ENCODE assay signal across 2 cellular contexts in genomic region chr11:114319716-114320328, GRCh38.
TF ChIP-seq lines count a peak whose summit lies in the region.

No MANE protein-coding gene starts in this region.

TF ChIP-seq in A549, 52 proteins besides CTCF, POLR2A, EP300 and RAD21:
- TF ChIP-seq RNF2 (IDR thresholded peaks at IDR 0.05; ENCODE audit: borderline replicate concordance, low read depth) (no peak), CBX8 (IDR thresholded peaks at IDR 0.05) (no peak), CEBPB (IDR thresholded peaks at IDR 0.05) (no peak), ZSCAN20 (CRISPR knock-in tag; IDR thresholded peaks at IDR 0.05) (no peak), ESRRA (IDR thresholded peaks at IDR 0.05; ENCODE audit: borderline replicate concordance, low read length) (no peak), HEYL (CRISPR knock-in tag; IDR thresholded peaks at IDR 0.05) (no peak), CHD2 (IDR thresholded peaks at IDR 0.05; ENCODE audit: low read length, partially characterized antibody) (no peak), REST (IDR thresholded peaks at IDR 0.05) (no peak), FOSL2 (IDR thresholded peaks at IDR 0.05) (no peak), FOSL2 (CRISPR knock-in tag; IDR thresholded peaks at IDR 0.05) (no peak), MAX (IDR thresholded peaks at IDR 0.05) (no peak), FOSB (CRISPR knock-in tag; IDR thresholded peaks at IDR 0.05) (no peak), NFE2L2 (conservative IDR thresholded peaks at IDR 0.05; ENCODE audit: low read length) (no peak), CBX2 (IDR thresholded peaks at IDR 0.05; ENCODE audit: borderline replicate concordance, low read depth) (no peak), ATOH8 (CRISPR knock-in tag; IDR thresholded peaks at IDR 0.05; ENCODE audit: low read depth) (no peak), NPAS2 (CRISPR knock-in tag; IDR thresholded peaks at IDR 0.05; ENCODE audit: borderline replicate concordance) (no peak), ZFP36 (IDR thresholded peaks at IDR 0.05; ENCODE audit: borderline replicate concordance, partially characterized antibody) (no peak), POLR2AphosphoS2 (conservative IDR thresholded peaks at IDR 0.05; ENCODE audit: low read length) (no peak), KDM5A (IDR thresholded peaks at IDR 0.05) (no peak)

TF ChIP-seq in H1, 55 proteins besides CTCF, POLR2A, EP300 and RAD21:
- TF ChIP-seq POU5F1 (IDR thresholded peaks at IDR 0.05; ENCODE audit: low read depth, low read length) = no peak
- TF ChIP-seq TCF12 (IDR thresholded peaks at IDR 0.05; ENCODE audit: low read depth, low read length) = no peak
- TF ChIP-seq KDM1A (IDR thresholded peaks at IDR 0.05; ENCODE audit: borderline replicate concordance, low read length) = no peak
- no peak for TF ChIP-seq TEAD4 (IDR thresholded peaks at IDR 0.05; ENCODE audit: low read depth, low read length)
- no peak for TF ChIP-seq SP2 (IDR thresholded peaks at IDR 0.05; ENCODE audit: low read length)
- no peak for TF ChIP-seq CBX8 (IDR thresholded peaks at IDR 0.05; ENCODE audit: borderline replicate concordance, low read depth, low read length)
- no peak for TF ChIP-seq PHF8 (conservative IDR thresholded peaks at IDR 0.05; ENCODE audit: low read depth, low read length)
- TF ChIP-seq BACH1 (IDR thresholded peaks at IDR 0.05; ENCODE audit: low read length) = no peak
- no peak for TF ChIP-seq ATF2 (IDR thresholded peaks at IDR 0.05; ENCODE audit: low read length)
- no peak for TF ChIP-seq CTBP2 (IDR thresholded peaks at IDR 0.05; ENCODE audit: borderline replicate concordance, insufficient read depth, insufficient read length, low read length)
- TF ChIP-seq SRF (IDR thresholded peaks at IDR 0.05; ENCODE audit: low read depth, low read length) = no peak
- no peak for TF ChIP-seq BRCA1 (IDR thresholded peaks at IDR 0.05; ENCODE audit: low read depth, low read length)
- TF ChIP-seq CBX5 (IDR thresholded peaks at IDR 0.05; ENCODE audit: low read depth, low read length) = no peak
- TF ChIP-seq TAF1 (IDR thresholded peaks at IDR 0.05; ENCODE audit: low read depth, low read length) = no peak
- no peak for TF ChIP-seq EGR1 (IDR thresholded peaks at IDR 0.05; ENCODE audit: borderline replicate concordance, low read depth, low read length)
- no peak for TF ChIP-seq CREB1 (IDR thresholded peaks at IDR 0.05)
- no peak for TF ChIP-seq CEBPB (IDR thresholded peaks at IDR 0.05; ENCODE audit: low read depth, low read length)
